ENCODE assay signal across 26 cellular contexts in genomic region chr10:131448171-131448570, GRCh38.
"Had no signal": no experiment of that assay in that cellular context is flagged by ENCODE, and none has a peak within 500 bp of the region (broad histone marks: within the 10 kb centered on the region; RNA-seq: fewer than 3 reads in every experiment).

No MANE protein-coding gene starts in this region.

- H3K4me1 ChIP-seq: foreskin keratinocyte, lower lobe of right lung, psoas muscle, thyroid gland had no signal

- DNase-seq: effector CD8-positive, alpha-beta T cell; foreskin keratinocyte; heart left ventricle; left ventricle myocardium superior; lower lobe of right lung; naive B cell; nucleus accumbens; ovary; posterior cingulate gyrus; psoas muscle; right cardiac atrium; sigmoid colon; stimulated activated CD4-positive, alpha-beta T cell treated with anti-CD3 and anti-CD28 coated beads, Interleukin-2, amount 100 ng/mL, for 24 hours; stimulated activated CD4-positive, alpha-beta T cell treated with anti-CD3 and anti-CD28 coated beads, Interleukin-4, amount 100 ng/mL, for 24 hours; stimulated activated naive CD4-positive, alpha-beta T cell treated with Interleukin-2 at 50 U/mL for 16 hours; stomach; thyroid gland; trophoblast cell had no signal

- H3K9ac ChIP-seq: neural progenitor cell had no signal

- H3K27me3 ChIP-seq: foreskin keratinocyte, ovary, thyroid gland, vagina had no signal

- H3K36me3 ChIP-seq: esophagus muscularis mucosa, gastroesophageal sphincter, heart left ventricle, lower lobe of right lung, neural progenitor cell, ovary, sigmoid colon, stomach, thyroid gland, vagina had no signal

- H3K27ac ChIP-seq: dorsolateral prefrontal cortex, esophagus muscularis mucosa, foreskin keratinocyte, gastroesophageal sphincter, heart left ventricle, hepatocyte, lower lobe of right lung, neural progenitor cell, ovary, psoas muscle, sigmoid colon, stomach, thyroid gland, vagina had no signal

- H2AFZ ChIP-seq: hepatocyte, neural progenitor cell had no signal

- H3K4me2 ChIP-seq: hepatocyte, neural progenitor cell had no signal

- ATAC-seq: foreskin keratinocyte; gastroesophageal sphincter; heart left ventricle; left ventricle myocardium superior; lower lobe of right lung; natural killer cell treated with Interleukin-12 subunit alpha and Interleukin-12 subunit beta and Interleukin-15 and Interleukin-18, amount 100 ng/mL, for 72 hours; psoas muscle; right cardiac atrium; stimulated activated effector memory CD8-positive, alpha-beta T cell treated with anti-CD3 and anti-CD28 coated beads, Interleukin-12 subunit alpha, Interleukin-12 subunit beta, amount 100 ng/mL, for 72 hours had no signal

- H3K4me3 ChIP-seq: dorsolateral prefrontal cortex, esophagus muscularis mucosa, gastroesophageal sphincter, heart left ventricle, hepatocyte, lower lobe of right lung, neural progenitor cell, ovary, psoas muscle, sigmoid colon, stomach, thyroid gland, vagina had no signal

- H3K9me3 ChIP-seq: esophagus muscularis mucosa, gastroesophageal sphincter, heart left ventricle, lower lobe of right lung, ovary, psoas muscle, sigmoid colon, stomach, thyroid gland, vagina had no signal
